21 cellular contexts compared by ENCODE assay signal in the genomic region with DNA sequence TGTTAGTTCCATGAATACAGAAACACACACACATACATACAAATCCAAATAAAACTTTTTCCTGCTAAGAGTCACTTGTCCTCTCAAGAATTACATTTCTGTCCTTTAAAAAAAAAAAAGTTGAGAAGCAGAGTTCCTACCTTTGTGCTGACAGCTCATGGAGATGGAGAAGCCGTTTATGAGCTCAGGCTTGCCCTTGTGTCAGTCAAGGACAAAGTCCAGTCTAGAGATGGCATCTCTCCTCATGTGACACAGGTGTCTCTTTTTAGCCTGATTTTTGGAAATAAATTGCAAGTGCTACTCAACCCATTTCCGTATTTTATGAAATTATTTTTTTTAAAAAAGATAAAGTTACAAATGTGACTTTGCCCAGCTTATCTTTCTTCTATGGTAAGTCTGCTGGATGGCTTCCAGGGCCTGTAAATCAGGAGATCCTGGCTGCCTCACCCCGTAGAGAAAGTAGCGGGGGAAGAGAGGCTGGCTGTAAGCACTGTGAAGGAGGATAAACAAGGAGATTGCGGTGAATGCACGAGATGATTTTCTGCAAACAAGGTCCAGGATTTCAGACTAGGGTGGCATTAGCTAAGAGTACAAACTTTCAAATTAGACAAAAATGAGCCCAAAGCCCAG.
DNase-seq lines count a peak whose midpoint lies in the region; ATAC-seq and TF ChIP-seq lines count a peak whose summit lies in the region.
"Had no signal": no experiment of that assay in that cellular context is flagged by ENCODE, and none has a peak within 500 bp of the region (broad histone marks: within the 10 kb centered on the region; RNA-seq: fewer than 3 reads in every experiment).

No MANE protein-coding gene starts in this region.

- no peaks in the 10 kb centered on the region for H3K27me3 ChIP-seq in vagina
- H3K27me3 ChIP-seq: neutrophil had no signal

- intact Hi-C loops in mucosa of descending colon (cut with DNase I, micrococcal nuclease): no loop called here
- intact Hi-C loops in vagina (cut with DNase I): no loop called here

- peak; percentile 39 for DNase-seq in DMS53 (lab: John Stamatoyannopoulos, UW)
- no peak for DNase-seq in DMS53 treated with DMSO at 0.1 percent for 48 hours (lab: John Stamatoyannopoulos, UW; ENCODE audit: unreplicated experiment)
- DNase-seq in erythroblast (lab: John Stamatoyannopoulos, UW): peak; percentile 3 to 9
- peak in 2 of 3 donors; percentile 42 to 88 for DNase-seq in mucosa of descending colon
- no peak for DNase-seq in RWPE1 (ENCODE audit: low spot score)
- DNase-seq in vagina (ENCODE audit: extremely low spot score in 2 of 2): no peak
- DNase-seq: 8988T; activated CD4-positive, alpha-beta T cell treated with anti-CD3 and anti-CD28 coated beads for 4 hours; C1 segment of cervical spinal cord; caudate nucleus; effector CD4-positive, alpha-beta T cell; kidney glomerular epithelial cell; NCI-H1417; NCI-H2171 treated with DMSO at 0.1 percent for 48 hours; stimulated activated CD4-positive, alpha-beta T cell treated with anti-CD3 and anti-CD28 coated beads, Interleukin-4, amount 100 ng/mL, for 1 hour; T1000 had no signal

- no peaks in the 10 kb centered on the region for H3K9me3 ChIP-seq in mucosa of descending colon
- no peaks in the 10 kb centered on the region for H3K9me3 ChIP-seq in vagina
- H3K9me3 ChIP-seq: neutrophil had no signal

- POLR2A ChIA-PET in RWPE1 (lab: Yijun Ruan, JAX; ENCODE audit: low non-redundant PET): no interaction called here

- no peak overlapping the region for H3K4me3 ChIP-seq in mucosa of descending colon
- no peak overlapping the region for H3K4me3 ChIP-seq in vagina
- H3K4me3 ChIP-seq: SK-N-MC had no signal

- H3K27ac ChIP-seq in RWPE1 (no peak overlapping the region), vagina (no peak overlapping the region)
- H3K27ac ChIP-seq: neutrophil, SK-N-MC had no signal

- ATAC-seq in mucosa of descending colon (peak; percentile 78), HG02840 (IDR thresholded peaks at IDR 0.05; ENCODE audit: low FRiP score, unreplicated experiment) (no peak), GM18520 (IDR thresholded peaks at IDR 0.05; ENCODE audit: unreplicated experiment) (no peak)
- ATAC-seq: Panc1 had no signal

- H3K36me3 ChIP-seq in mucosa of descending colon (ENCODE audit: low read depth) (no peaks in the 10 kb centered on the region), vagina (no peaks in the 10 kb centered on the region)
- H3K36me3 ChIP-seq: neutrophil had no signal

- CTCF ChIA-PET in RWPE1 (lab: Yijun Ruan, JAX): no interaction called here

- TF ChIP-seq CTCF in mucosa of descending colon (IDR thresholded peaks at IDR 0.05): no peak
- no peak for TF ChIP-seq CTCF in RWPE1 (conservative IDR thresholded peaks at IDR 0.05; ENCODE audit: low read depth)
- no peak for TF ChIP-seq CTCF in vagina (IDR thresholded peaks at IDR 0.05)

- no peak for TF ChIP-seq POLR2A in erythroblast (IDR thresholded peaks at IDR 0.05; ENCODE audit: low read length)
- no peak for TF ChIP-seq POLR2A in vagina (IDR thresholded peaks at IDR 0.05)

- H3K4me1 ChIP-seq in mucosa of descending colon (ENCODE audit: low read depth): peaks cover 7% of the 10 kb centered on the region
- no peaks in the 10 kb centered on the region for H3K4me1 ChIP-seq in vagina

Comparison
In these comparisons a context has a peak if more than half of its experiments do, and no peak if none do; other contexts are left out.
1. DNase-seq: peak in DMS53 (single experiment), erythroblast (2 of 2) and mucosa of descending colon (2 of 3); none in DMS53 treated with DMSO at 0.1 percent for 48 hours (single experiment), RWPE1 (single experiment) and vagina (0 of 2).